In genomic region chr2:120683081-120683480, GRCh38 we compare ENCODE assay signal across 22 cellular contexts. TPM values are rescaled to one million over a fixed set of nuclear protein-coding genes. Genes with fewer than 3 reads are reported as not detected.
"Had no signal": no experiment of that assay in that cellular context is flagged by ENCODE, and none has a peak within 500 bp of the region (broad histone marks: within the 10 kb centered on the region; RNA-seq: fewer than 3 reads in every experiment).

No MANE protein-coding gene starts in this region.

- H3K27me3 ChIP-seq: gastrocnemius medialis, uterus had no signal

- FAIRE-seq: endothelial cell of umbilical vein, islet of Langerhans had no signal

- DNase-seq: effector CD4-positive, alpha-beta T cell; erythroblast; gastrocnemius medialis; heart right ventricle; hypothalamus; kidney glomerular epithelial cell; mesendoderm; naive thymus-derived CD4-positive, alpha-beta T cell; nephron progenitor cell; stimulated activated CD4-positive, alpha-beta T cell treated with anti-CD3 and anti-CD28 coated beads, Interleukin-12 subunit alpha, Interleukin-12 subunit beta, amount 100 ng/mL, for 4 hours; stimulated activated naive CD4-positive, alpha-beta T cell; uterus had no signal

- H3K27ac Mint-ChIP-seq: endodermal cell; naive thymus-derived CD4-positive, alpha-beta T cell; nephron progenitor cell; type B pancreatic cell had no signal

- H3K9me3 ChIP-seq: gastrocnemius medialis, heart right ventricle, uterus had no signal

- H3K27ac ChIP-seq: coronary artery, gastrocnemius medialis, heart right ventricle had no signal

- ATAC-seq: gastrocnemius medialis; heart right ventricle; naive thymus-derived CD4-positive, alpha-beta T cell; sciatic nerve had no signal

- H3K36me3 Mint-ChIP-seq: naive thymus-derived CD4-positive, alpha-beta T cell; type B pancreatic cell had no signal

- H3K36me3 ChIP-seq: gastrocnemius medialis, heart right ventricle, uterus had no signal

- H3K4me3 Mint-ChIP-seq: endodermal cell; naive thymus-derived CD4-positive, alpha-beta T cell; nephron progenitor cell; type B pancreatic cell had no signal

- H3K4me1 ChIP-seq: uterus had no signal

- H3K4me1 Mint-ChIP-seq: endodermal cell, nephron progenitor cell had no signal

- H3K4me3 ChIP-seq: coronary artery, gastrocnemius medialis, heart right ventricle, skin epidermis, uterus had no signal

- H3K9me3 Mint-ChIP-seq: endodermal cell, nephron progenitor cell, type B pancreatic cell had no signal

RNA-seq across cellular contexts. Expression of gene GLI2, which starts 52.6 kb away (rescaled TPM):
- total RNA-seq: lung microvascular endothelial cell, mononuclear cell, pulmonary artery endothelial cell had no signal
- polyA plus RNA-seq: endothelial cell of umbilical vein; naive thymus-derived CD4-positive, alpha-beta T cell had no signal
